8 cellular contexts compared by ENCODE assay signal in the genomic region with DNA sequence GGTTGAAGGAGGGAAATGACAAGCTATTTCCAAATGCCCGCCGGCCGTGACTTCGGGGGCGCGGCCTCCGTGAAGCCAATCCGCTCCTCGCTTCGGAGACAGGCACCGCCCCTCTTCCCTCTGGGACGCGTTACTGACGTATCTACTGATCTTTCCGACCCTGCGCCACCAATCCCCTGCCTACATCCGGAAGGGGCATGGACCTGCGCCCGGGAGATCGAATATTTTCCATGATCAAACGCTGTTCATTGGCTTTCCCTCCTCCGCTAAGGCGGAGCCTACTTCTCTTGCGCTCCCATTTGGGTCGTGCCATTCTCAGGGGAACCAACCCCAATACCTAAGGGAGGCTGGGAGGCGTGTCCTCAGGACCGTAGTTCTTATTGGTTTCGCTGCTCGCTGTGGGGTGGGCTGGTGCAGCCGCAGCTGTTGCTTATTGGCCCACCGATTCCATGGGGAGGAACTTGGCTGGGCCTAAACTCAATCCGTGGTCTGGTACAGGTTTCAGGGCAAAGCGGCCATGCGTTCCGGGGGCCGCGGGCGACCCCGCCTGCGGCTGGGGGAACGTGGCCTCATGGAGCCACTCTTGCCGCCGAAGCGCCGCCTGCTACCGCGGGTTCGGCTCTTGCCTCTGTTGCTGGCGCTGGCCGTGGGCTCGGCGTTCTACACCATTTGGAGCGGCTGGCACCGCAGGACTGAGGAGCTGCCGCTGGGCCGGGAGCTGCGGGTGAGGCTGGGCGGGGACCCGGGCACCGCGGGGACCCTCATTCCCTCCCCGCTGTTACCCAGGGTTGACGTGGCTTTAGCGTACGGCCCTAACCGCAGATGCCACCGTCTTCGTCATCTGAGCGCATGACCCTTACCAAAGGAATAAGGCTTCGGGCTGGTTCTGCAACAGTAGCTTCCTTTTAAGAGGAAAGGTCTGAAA. TPM values are rescaled to one million over a fixed set of nuclear protein-coding genes. Genes with fewer than 3 reads are reported as not detected.
DNase-seq lines count a peak whose midpoint lies in the region; ATAC-seq and TF ChIP-seq lines count a peak whose summit lies in the region.

A gene (plus strand): TSS at position 480 of the 925 bp plus-strand sequence. CDS start 38 bp downstream, at position 518.

- H3K9ac ChIP-seq in mammary epithelial cell (ENCODE audit: insufficient read depth, low read length): peak within 1 kb of the TSS; percentile 96
- H3K9ac ChIP-seq in iPS-20b (ENCODE audit: low read depth, low read length): peak within 1 kb of the TSS; percentile 98

- peak within 1 kb of the TSS; percentile 95 for H3K4me3 ChIP-seq in ACC112 (ENCODE audit: low read depth, low read length)
- peak within 1 kb of the TSS; percentile 98 for H3K4me3 ChIP-seq in WERI-Rb-1 (ENCODE audit: low read depth, low read length)
- H3K4me3 ChIP-seq in mammary epithelial cell (replicated peaks in 1 of 3; ENCODE audit: insufficient read depth in 1 of 3, low read depth in 2 of 3, low read length in 3 of 3): peak within 1 kb of the TSS; percentile 72 to 91 (median 83)
- H3K4me3 ChIP-seq in iPS-20b (ENCODE audit: low read length): peak within 1 kb of the TSS; percentile 96
- H3K4me3 ChIP-seq in skin epidermis: peak within 1 kb of the TSS; percentile 61 to 91 (median 69)

- DNase-seq in NCI-H2196 treated with DMSO at 0.1 percent for 48 hours (lab: John Stamatoyannopoulos, UW; ENCODE audit: unreplicated experiment) (peak; percentile 99), WERI-Rb-1 (peak; percentile 98), mammary epithelial cell (peak; percentile 100)

- TF ChIP-seq CTCF in WERI-Rb-1 (IDR thresholded peaks at IDR 0.05; ENCODE audit: low read depth, low read length) (no peak), mammary epithelial cell (conservative IDR thresholded peaks at IDR 0.05 in 1 of 2, IDR thresholded peaks at IDR 0.05 in 1 of 2; ENCODE audit: extremely low read depth in 1 of 2, insufficient read depth in 1 of 2, low read depth in 1 of 2, low read length in 2 of 2) (no peak)

- H3K36me3 ChIP-seq in ACC112 (ENCODE audit: insufficient read depth, low read length) (no peaks in the 10 kb centered on the region), WERI-Rb-1 (peaks cover 36% of the 10 kb centered on the region), mammary epithelial cell (ENCODE audit: insufficient read depth, low read length) (peaks cover 16% of the 10 kb centered on the region), iPS-20b (ENCODE audit: insufficient read depth, low read depth, low read length) (peaks cover 43% of the 10 kb centered on the region)

- peaks cover 16% of the 10 kb centered on the region for H3K79me2 ChIP-seq in ACC112 (ENCODE audit: control insufficient read depth, insufficient read depth, low read length, unreplicated experiment)
- H3K79me2 ChIP-seq in mammary epithelial cell (ENCODE audit: insufficient read depth, low read length): peaks cover 56% of the 10 kb centered on the region

- dilution Hi-C loops in mammary epithelial cell (cut with HindIII; ENCODE audit: low sequenced_read_pairs): loop anchor here (5.0 to 10.0 kb wide), 5 partner anchors 40 to 218 kb away; a partner anchor contains a TSS

- intact Hi-C loops in mammary epithelial cell (cut with micrococcal nuclease): loop anchor here (1.0 to 5.0 kb wide), 6 partner anchors 24 to 270 kb away; a partner anchor contains a TSS

- TSS peak; percentile 65 for BruUV-seq in mammary epithelial cell (replicated peaks; lab: Mats Ljungman, UMichigan)

- peak within 1 kb of the TSS; percentile 92 for H3K27ac ChIP-seq in ACC112 (ENCODE audit: low read depth, low read length)
- H3K27ac ChIP-seq in WERI-Rb-1: peak within 1 kb of the TSS; percentile 77
- H3K27ac ChIP-seq in mammary epithelial cell (ENCODE audit: insufficient read depth, low read depth, low read length): peak within 1 kb of the TSS; percentile 93
- H3K27ac ChIP-seq in iPS-20b (ENCODE audit: low read length): peak within 1 kb of the TSS; percentile 70
- H3K27ac ChIP-seq in skin epidermis: peak within 1 kb of the TSS; percentile 49 to 96 (median 85)

- peak within 1 kb of the TSS; percentile 85 for H3K4me2 ChIP-seq in mammary epithelial cell (ENCODE audit: insufficient read depth, low read depth, low read length)

- H3K9me3 ChIP-seq in WERI-Rb-1 (ENCODE audit: severe bottlenecking): no peaks in the 10 kb centered on the region
- no peaks in the 10 kb centered on the region for H3K9me3 ChIP-seq in mammary epithelial cell (replicated peaks; ENCODE audit: insufficient read depth, low read length)
- no peaks in the 10 kb centered on the region for H3K9me3 ChIP-seq in iPS-20b (ENCODE audit: insufficient read depth, low read depth, low read length)

- under 1% methylated on average over 45 of the region's 70 CpGs for WGBS in mammary epithelial cell (ENCODE audit: low coverage, missing lambda C conversion rate)

- CTCF ChIA-PET in mammary epithelial cell (lab: Charles Lee; ENCODE audit: low non-redundant PET): interaction anchor here (0.5 to 1.7 kb wide), 12 partner anchors 8 to 267 kb away, joined by 3 to 19 read pairs (median 4); a partner anchor contains a TSS

- H3K4me1 ChIP-seq in ACC112 (ENCODE audit: control insufficient read depth, insufficient read depth, low read length, unreplicated experiment): no peaks in the 10 kb centered on the region
- peaks cover 8% of the 10 kb centered on the region for H3K4me1 ChIP-seq in mammary epithelial cell (ENCODE audit: insufficient read depth, low read length)
- peaks cover 3% of the 10 kb centered on the region for H3K4me1 ChIP-seq in iPS-20b (ENCODE audit: insufficient read depth, low read length)

- peak; percentile 88 for ATAC-seq in GM18870 (IDR thresholded peaks at IDR 0.05; ENCODE audit: unreplicated experiment)
- ATAC-seq in HG03135 (IDR thresholded peaks at IDR 0.05; ENCODE audit: unreplicated experiment): peak; percentile 83

- no peaks in the 10 kb centered on the region for H4K20me1 ChIP-seq in mammary epithelial cell (ENCODE audit: insufficient read depth, low read length)

- peak within 1 kb of the TSS; percentile 79 for H2AFZ ChIP-seq in ACC112 (ENCODE audit: low read length, unreplicated experiment)
- H2AFZ ChIP-seq in mammary epithelial cell (ENCODE audit: low read depth, low read length): peak within 1 kb of the TSS; percentile 95

- H3K27me3 ChIP-seq in ACC112 (ENCODE audit: insufficient read depth, low read length): no peaks in the 10 kb centered on the region
- no peaks in the 10 kb centered on the region for H3K27me3 ChIP-seq in WERI-Rb-1 (ENCODE audit: insufficient read depth, low read depth, severe bottlenecking)
- no peaks in the 10 kb centered on the region for H3K27me3 ChIP-seq in mammary epithelial cell (ENCODE audit: insufficient read depth, low read length)
- H3K27me3 ChIP-seq in iPS-20b (ENCODE audit: insufficient read depth, low read length): no peaks in the 10 kb centered on the region

- in situ Hi-C loops in mammary epithelial cell (cut with MboI; ENCODE audit: low sequenced_read_pairs in 2 of 2): loop anchor here in 1 of 2 donors (10.0 kb wide), 1 partner anchor 82 kb away; no protein-coding TSS in a partner anchor

RNA-seq across cellular contexts. Expression of the gene that starts here (rescaled TPM):
- 10 to 100 TPM; 22.5 to 22.6 TPM for total RNA-seq in mammary epithelial cell
- polyA plus RNA-seq in mammary epithelial cell: 12.1 TPM
- 25.5 TPM for polyA minus RNA-seq in mammary epithelial cell

Comparison
In these comparisons a context has a peak if more than half of its experiments do, and no peak if none do; other contexts are left out.
1. Peak in every context shown above with its lines: DNase-seq, ATAC-seq, H3K4me3 ChIP-seq and H3K27ac ChIP-seq.